In the genomic region with DNA sequence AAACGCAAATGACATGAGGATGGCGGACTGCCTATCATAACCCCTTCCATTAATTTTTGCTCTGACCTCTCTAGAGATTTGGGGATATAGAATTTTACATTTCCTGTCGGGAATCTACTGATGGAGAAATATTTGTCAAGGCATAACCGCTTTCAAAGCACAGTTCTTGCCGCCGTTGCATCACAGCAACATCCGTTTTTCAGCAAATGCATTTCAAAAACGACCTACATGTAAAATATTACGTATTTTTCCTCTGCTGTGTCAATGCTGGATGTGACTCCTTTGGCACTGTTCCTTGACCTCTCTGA, we compare ENCODE assay signal across 8 cellular contexts. TPM values are rescaled to one million over a fixed set of nuclear protein-coding genes. Genes with fewer than 3 reads are reported as not detected.
DNase-seq lines count a peak whose midpoint lies in the region; ATAC-seq and TF ChIP-seq lines count a peak whose summit lies in the region.

No MANE protein-coding gene starts in this region.

- no peak for ATAC-seq in naive B cell (ENCODE audit: low read depth in 2 of 2)

- no peaks in the 10 kb centered on the region for H3K36me3 Mint-ChIP-seq in naive B cell

- H3K27ac Mint-ChIP-seq in naive B cell: peak overlapping the region; percentile 75 to 98 (median 95)

- peaks cover 5% of the 10 kb centered on the region; the same call in 1 of the 2 replicates for H3K36me3 ChIP-seq in KOPT-K1 (ENCODE audit: insufficient read depth, low read length)

- no peaks in the 10 kb centered on the region for H3K27me3 ChIP-seq in AG04450 (ENCODE audit: control insufficient read depth, insufficient read depth, low read length)

- H3K4me3 ChIP-seq in AG04450 (ENCODE audit: low read depth, low read length): peak overlapping the region; percentile 68
- peak overlapping the region; percentile 84 for H3K4me3 ChIP-seq in choroid plexus epithelial cell (ENCODE audit: low read depth, low read length)

- H3K9me3 ChIP-seq in AG04450 (ENCODE audit: control insufficient read depth, insufficient read depth, low read length): no peaks in the 10 kb centered on the region; the same call in 1 of the 2 replicates
- no peaks in the 10 kb centered on the region for H3K9me3 ChIP-seq in KOPT-K1 (ENCODE audit: insufficient read depth, low read length, poor library complexity, severe bottlenecking)

- peaks cover 37 to 57% (median 44%) of the 10 kb centered on the region in 3 donors for H3K4me1 Mint-ChIP-seq in naive B cell

- H3K4me3 Mint-ChIP-seq in naive B cell: peak overlapping the region; percentile 85 to 97 (median 92)

- H3K27ac ChIP-seq in AG04450 (ENCODE audit: low read depth, low read length) (peak overlapping the region; percentile 35), KOPT-K1 (ENCODE audit: low read depth, low read length, poor library complexity, severe bottlenecking) (peak overlapping the region; percentile 89)

- TF ChIP-seq CTCF in AG04450 (IDR thresholded peaks at IDR 0.05; ENCODE audit: low read depth, low read length) (no peak), choroid plexus epithelial cell (conservative IDR thresholded peaks at IDR 0.05; ENCODE audit: low read depth, low read length) (no peak)

- no peaks in the 10 kb centered on the region for H3K9me3 Mint-ChIP-seq in naive B cell

- CTCF ChIA-PET in AG04450 (lab: Charles Lee): interaction anchor here (1.5 kb wide), 1 partner anchor 67 kb away, joined by 6 read pairs; no protein-coding TSS in a partner anchor

- POLR2A ChIA-PET in AG04450 (lab: Yijun Ruan, JAX): interaction anchor here (0.7 to 1.8 kb wide), 2 partner anchors 9 to 219 kb away, joined by 3 to 8 read pairs; no protein-coding TSS in a partner anchor

- H3K27me3 Mint-ChIP-seq in naive B cell: no peaks in the 10 kb centered on the region

- DNase-seq in AG04450 (ENCODE audit: low read depth, low spot score) (no peak), choroid plexus epithelial cell (ENCODE audit: low read depth) (no peak), naive B cell (no peak), NCI-H2029 treated with DMSO at 0.1 percent for 48 hours (lab: John Stamatoyannopoulos, UW) (no peak), NCI-H524 (lab: John Stamatoyannopoulos, UW) (no peak), H4 (ENCODE audit: low spot score) (no peak)
- no peak for DNase-seq in activated CD4-positive, CD25-positive, alpha-beta regulatory T cell (lab: John Stamatoyannopoulos, UW)

RNA-seq across cellular contexts. Expression of gene MIER1, which starts 4.9 kb away (rescaled TPM):
- polyA plus RNA-seq in AG04450 (2011; rRNA removed) (14.3 and 23.6 TPM in 2 replicates), naive B cell (ENCODE audit: low read depth in 6 of 6) (10 to 100 TPM; 21.1 to 40.5 (median 35.9) TPM)
- 17.3 and 34.7 TPM in 2 replicates for polyA minus RNA-seq in AG04450 (2011; rRNA and poly(A)+ RNA removed)
- 17.6 and 25.4 TPM in 2 replicates for total RNA-seq in H4 (2014; rRNA removed; shearing (Covaris generic))

RNA-seq across cellular contexts. Expression of gene DNAI4, which starts 5.0 kb away (rescaled TPM):
- polyA plus RNA-seq in AG04450 (2011; rRNA removed) (2.1 and 2.2 TPM in 2 replicates), naive B cell (ENCODE audit: low read depth in 6 of 6) (1 to 10 TPM in 3 of 6 donors, under 1 TPM in 2, not detected in 1; 0.40 to 4.1 (median 1.3) TPM)
- polyA minus RNA-seq in AG04450 (2011; rRNA and poly(A)+ RNA removed): 1.4 and 4.6 TPM in 2 replicates
- 0.31 and 0.89 TPM in 2 replicates for total RNA-seq in H4 (2014; rRNA removed; shearing (Covaris generic))
